Comparison of ENCODE assay signal across 21 cellular contexts in genomic region chr7:96359876-96360275, GRCh38. TPM values are rescaled to one million over a fixed set of nuclear protein-coding genes. Genes with fewer than 3 reads are reported as not detected.
DNase-seq lines count a peak whose midpoint lies in the region; ATAC-seq and TF ChIP-seq lines count a peak whose summit lies in the region.
"Had no signal": no experiment of that assay in that cellular context is flagged by ENCODE, and none has a peak within 500 bp of the region (broad histone marks: within the 10 kb centered on the region; RNA-seq: fewer than 3 reads in every experiment).

No MANE protein-coding gene starts in this region.

- no peaks in the 10 kb centered on the region for H3K4me1 Mint-ChIP-seq in activated T-helper 1 cell treated with anti-CD3 and anti-CD28 coated beads, Interleukin-12 subunit alpha, Interleukin-12 subunit beta, Interleukin-2, Interleukin-4 antibody, amounts not matched to agents 30 ng/mL and 10 ng/mL and 1 ng/mL, durations not matched to agents 14 hours and 24 hours and 36 hours (ENCODE audit: low read depth)
- H3K4me1 Mint-ChIP-seq: T-cell had no signal

- no peaks in the 10 kb centered on the region for H3K9me3 Mint-ChIP-seq in activated T-helper 1 cell treated with anti-CD3 and anti-CD28 coated beads, Interleukin-12 subunit alpha, Interleukin-12 subunit beta, Interleukin-2, Interleukin-4 antibody, amounts not matched to agents 30 ng/mL and 10 ng/mL and 1 ng/mL, durations not matched to agents 14 hours and 24 hours and 36 hours
- H3K9me3 Mint-ChIP-seq: activated naive CD4-positive, alpha-beta T cell treated with anti-CD3 and anti-CD28 coated beads, Interleukin-2, amount 50 U/mL, for 72 hours; T-cell; type B pancreatic cell had no signal

- no peaks in the 10 kb centered on the region for H3K27me3 Mint-ChIP-seq in activated T-helper 1 cell treated with anti-CD3 and anti-CD28 coated beads, Interleukin-12 subunit alpha, Interleukin-12 subunit beta, Interleukin-2, Interleukin-4 antibody, amounts not matched to agents 30 ng/mL and 10 ng/mL and 1 ng/mL, durations not matched to agents 14 hours and 24 hours and 36 hours (ENCODE audit: insufficient read depth)

- no peaks in the 10 kb centered on the region for H3K36me3 Mint-ChIP-seq in activated T-helper 1 cell treated with anti-CD3 and anti-CD28 coated beads, Interleukin-12 subunit alpha, Interleukin-12 subunit beta, Interleukin-2, Interleukin-4 antibody, amounts not matched to agents 30 ng/mL and 10 ng/mL and 1 ng/mL, durations not matched to agents 14 hours and 24 hours and 36 hours (ENCODE audit: low read depth)
- H3K36me3 Mint-ChIP-seq: activated naive CD4-positive, alpha-beta T cell treated with anti-CD3 and anti-CD28 coated beads, Interleukin-2, amount 50 U/mL, for 72 hours; T-cell; type B pancreatic cell had no signal

- peak; percentile 69 for ATAC-seq in GM19025 (IDR thresholded peaks at IDR 0.05; ENCODE audit: low read depth, unreplicated experiment)
- peak; percentile 88 for ATAC-seq in HG02938 (IDR thresholded peaks at IDR 0.05; ENCODE audit: unreplicated experiment)
- peak; percentile 91 to 98 (median 96) for ATAC-seq in right lobe of liver
- ATAC-seq: activated naive CD4-positive, alpha-beta T cell treated with anti-CD3 and anti-CD28 coated beads, Interleukin-2, amount 50 U/mL, for 72 hours; T-cell had no signal

- H3K36me3 ChIP-seq in right lobe of liver: no peaks in the 10 kb centered on the region
- H3K36me3 ChIP-seq: ascending aorta, stomach had no signal

- TF ChIP-seq POLR2A in right lobe of liver (IDR thresholded peaks at IDR 0.05): no peak

- H3K27me3 ChIP-seq in right lobe of liver: no peaks in the 10 kb centered on the region
- H3K27me3 ChIP-seq: ascending aorta, dorsolateral prefrontal cortex, stomach had no signal

- H3K4me3 ChIP-seq in right lobe of liver: no peak overlapping the region
- H3K4me3 ChIP-seq: ascending aorta, dorsolateral prefrontal cortex, stomach had no signal

- no peak overlapping the region for H3K27ac Mint-ChIP-seq in activated T-helper 1 cell treated with anti-CD3 and anti-CD28 coated beads, Interleukin-12 subunit alpha, Interleukin-12 subunit beta, Interleukin-2, Interleukin-4 antibody, amounts not matched to agents 30 ng/mL and 10 ng/mL and 1 ng/mL, durations not matched to agents 14 hours and 24 hours and 36 hours
- H3K27ac Mint-ChIP-seq: activated naive CD4-positive, alpha-beta T cell treated with anti-CD3 and anti-CD28 coated beads, Interleukin-2, amount 50 U/mL, for 72 hours; T-cell; type B pancreatic cell had no signal

- no peaks in the 10 kb centered on the region for H3K9me3 ChIP-seq in right lobe of liver
- H3K9me3 ChIP-seq: ascending aorta, stomach had no signal

- H3K4me1 ChIP-seq in right lobe of liver: peaks cover 0 to 11% (median 0%) of the 10 kb centered on the region in 4 donors
- H3K4me1 ChIP-seq: ascending aorta, stomach had no signal

- DNase-seq in HuH-7 (ENCODE audit: low spot score): peak; percentile 18
- DNase-seq in right lobe of liver: peak in 1 of 3 donors; percentile 56
- no peak for DNase-seq in SKM-1 (lab: John Stamatoyannopoulos, UW; ENCODE audit: unreplicated experiment)
- DNase-seq in activated T-helper 1 cell treated with anti-CD3 and anti-CD28 coated beads, Interleukin-12 subunit alpha, Interleukin-12 subunit beta, Interleukin-2, Interleukin-4 antibody, amounts not matched to agents 30 ng/mL and 10 ng/mL and 1 ng/mL, durations not matched to agents 14 hours and 24 hours and 36 hours (ENCODE audit: low spot score): no peak
- DNase-seq in posterior cingulate gyrus: no peak
- no peak for DNase-seq in hypothalamus (lab: John Stamatoyannopoulos, UW)
- DNase-seq: activated CD4-positive, alpha-beta T cell treated with anti-CD3 and anti-CD28 coated beads for 4 hours; central memory CD4-positive, alpha-beta T cell; DND-41; dorsolateral prefrontal cortex; NCI-H2107; NCI-H510A treated with DMSO at 0.1 percent for 48 hours; SHP77 treated with DMSO at 0.1 percent for 48 hours; stimulated activated CD4-positive, alpha-beta T cell treated with anti-CD3 and anti-CD28 coated beads, Interleukin-4, amount 100 ng/mL, for 4 hours; stomach; T-cell had no signal

- intact Hi-C loops in right lobe of liver (cut with DNase I) (no loop called here), posterior cingulate gyrus (cut with DNase I) (no loop called here)
- intact Hi-C loops in activated T-helper 1 cell treated with anti-CD3 and anti-CD28 coated beads, Interleukin-12 subunit alpha, Interleukin-12 subunit beta, Interleukin-2, Interleukin-4 antibody, amounts not matched to agents 30 ng/mL and 10 ng/mL and 1 ng/mL, durations not matched to agents 14 hours and 24 hours and 36 hours (cut with micrococcal nuclease): loop anchor here (10.0 kb wide), 1 partner anchor 285 kb away; no protein-coding TSS in a partner anchor

- H3K27ac ChIP-seq in right lobe of liver: peak overlapping the region in 2 of 3 donors; percentile 46 to 47
- H3K27ac ChIP-seq: ascending aorta, dorsolateral prefrontal cortex, stomach had no signal

- 24% methylated on average over 2 of the region's 2 CpGs for WGBS in right lobe of liver (ENCODE audit: insufficient coverage, low coverage, low lambda C conversion rate, missing lambda C conversion rate)

- TF ChIP-seq CTCF in right lobe of liver (IDR thresholded peaks at IDR 0.05): no peak

- H3K4me3 Mint-ChIP-seq in activated T-helper 1 cell treated with anti-CD3 and anti-CD28 coated beads, Interleukin-12 subunit alpha, Interleukin-12 subunit beta, Interleukin-2, Interleukin-4 antibody, amounts not matched to agents 30 ng/mL and 10 ng/mL and 1 ng/mL, durations not matched to agents 14 hours and 24 hours and 36 hours: no peak overlapping the region
- H3K4me3 Mint-ChIP-seq: T-cell, type B pancreatic cell had no signal

RNA-seq across cellular contexts. Expression of gene SLC25A13, which starts 38.0 kb away (rescaled TPM):
- total RNA-seq in right lobe of liver: 100 to 1,000 TPM in 2 of 6 experiments, 10 to 100 TPM in 4; 54.5 to 110 (median 83.0) TPM
- 18.5 and 21.0 TPM in 2 replicates for total RNA-seq in activated T-helper 1 cell treated with anti-CD3 and anti-CD28 coated beads, Interleukin-12 subunit alpha, Interleukin-12 subunit beta, Interleukin-2, Interleukin-4 antibody, amounts not matched to agents 30 ng/mL and 10 ng/mL and 1 ng/mL, durations not matched to agents 14 hours and 24 hours and 36 hours
